Comparison of ENCODE assay signal across 25 cellular contexts in genomic region chr20:59585714-59586404, GRCh38. TPM values are rescaled to one million over a fixed set of nuclear protein-coding genes. Genes with fewer than 3 reads are reported as not detected.
DNase-seq lines count a peak whose midpoint lies in the region; ATAC-seq lines count a peak whose summit lies in the region.
"Had no signal": no experiment of that assay in that cellular context is flagged by ENCODE, and none has a peak within 500 bp of the region (broad histone marks: within the 10 kb centered on the region; RNA-seq: fewer than 3 reads in every experiment).

No MANE protein-coding gene starts in this region.

- no peaks in the 10 kb centered on the region for H3K9me3 ChIP-seq in HAP-1
- H3K9me3 ChIP-seq: body of pancreas had no signal

- H3K4me1 ChIP-seq in HAP-1 = no peaks in the 10 kb centered on the region
- H3K4me1 ChIP-seq: body of pancreas had no signal

- in situ Hi-C loops in HAP-1 (cut with MboI; ENCODE audit: low sequenced_read_pairs) = no loop called here

- no peaks in the 10 kb centered on the region for H3K27me3 ChIP-seq in HAP-1 (ENCODE audit: low read depth)
- H3K27me3 ChIP-seq: body of pancreas had no signal

- intact Hi-C loops in Right ventricle myocardium superior (cut with DNase I) (no loop called here), posterior vena cava (cut with DNase I) (no loop called here)

- H3K4me3 ChIP-seq in HAP-1 = no peak overlapping the region
- H3K4me3 ChIP-seq: body of pancreas, esophagus muscularis mucosa, tibial nerve had no signal

- DNase-seq in DMS79 treated with DMSO at 0.1 percent for 48 hours (lab: John Stamatoyannopoulos, UW) (peak; percentile 13), DMS79 (lab: John Stamatoyannopoulos, UW) (no peak), NOMO-1 treated with dmso at 0.1 percent for 144 hours (lab: John Stamatoyannopoulos, UW; ENCODE audit: unreplicated experiment) (peak; percentile 73), Right ventricle myocardium superior (no peak), posterior vena cava (ENCODE audit: low spot score) (peak; percentile 32), NCI-H1417 (lab: John Stamatoyannopoulos, UW) (no peak), HAP-1 (ENCODE audit: low spot score in 2 of 2) (no peak)
- DNase-seq in effector CD8-positive, alpha-beta T cell (lab: John Stamatoyannopoulos, UW) = no peak
- DNase-seq: activated CD4-positive, alpha-beta T cell treated with anti-CD3 and anti-CD28 coated beads, Interleukin-2, amount 50 U/mL, for 48 hours; activated effector memory CD4-positive, alpha-beta T cell treated with anti-CD3 and anti-CD28 coated beads, Interleukin-2, amount 50 U/mL, for 16 hours; body of pancreas; COR-L47; effector memory CD8-positive, alpha-beta T cell; IMR-90; islet precursor cell; mammary epithelial cell; MM.1S; NCI-H187; stimulated activated CD4-positive, alpha-beta T cell treated with anti-CD3 and anti-CD28 coated beads, Interleukin-12 subunit alpha, Interleukin-12 subunit beta, amount 100 ng/mL, for 4 hours; WERI-Rb-1 had no signal

- H3K36me3 ChIP-seq in HAP-1 (replicated peaks) = no peaks in the 10 kb centered on the region
- H3K36me3 ChIP-seq: esophagus muscularis mucosa, tibial nerve, WERI-Rb-1 had no signal

- peak; percentile 63 for ATAC-seq in Right ventricle myocardium superior (ENCODE audit: poor library complexity)
- ATAC-seq: body of pancreas; effector memory CD8-positive, alpha-beta T cell had no signal

RNA-seq across cellular contexts. Expression of gene PHACTR3, which starts 18.5 kb away (rescaled TPM):
- total RNA-seq in Right ventricle myocardium superior (10.0 TPM), posterior vena cava (under 1 TPM; 0.19 to 0.43 TPM)
- total RNA-seq: B cell; IMR-90; SK-MEL-5; T-helper 2 cell treated with Interferon-gamma antibody and Interleukin-4, amounts not matched to agents 100 ng/mL and 5 ng/mL, for 36 hours had no signal

Comparison
In these comparisons a context has a peak if more than half of its experiments do, and no peak if none do; other contexts are left out.
1. DNase-seq: peak in DMS79 treated with DMSO at 0.1 percent for 48 hours (single experiment), NOMO-1 treated with dmso at 0.1 percent for 144 hours (single experiment) and posterior vena cava (single experiment); none in DMS79 (single experiment), Right ventricle myocardium superior (single experiment), effector CD8-positive, alpha-beta T cell (single experiment), NCI-H1417 (0 of 3) and HAP-1 (0 of 2).